8 cellular contexts compared by ENCODE assay signal in genomic region chrX:15855562-15856256, GRCh38. TPM values are rescaled to one million over a fixed set of nuclear protein-coding genes. Genes with fewer than 3 reads are reported as not detected.
DNase-seq lines count a peak whose midpoint lies in the region; ATAC-seq and TF ChIP-seq lines count a peak whose summit lies in the region.

No MANE protein-coding gene starts in this region.

- peaks cover 0 to 12% (median 0%) of the 10 kb centered on the region in 7 donors for H3K27me3 ChIP-seq in spleen (replicated peaks in 1 of 7)

- peaks cover 7% of the 10 kb centered on the region for H3K36me3 Mint-ChIP-seq in activated naive CD4-positive, alpha-beta T cell treated with anti-CD3 and anti-CD28 coated beads, Interleukin-2, amount 10 ng/mL, durations not matched to agents 7 days and 5 days
- H3K36me3 Mint-ChIP-seq in T-helper 17 cell (ENCODE audit: low read depth) = no peaks in the 10 kb centered on the region

- peak overlapping the region; percentile 97 for H3K27ac Mint-ChIP-seq in activated naive CD4-positive, alpha-beta T cell treated with anti-CD3 and anti-CD28 coated beads, Interleukin-2, amount 10 ng/mL, durations not matched to agents 7 days and 5 days
- H3K27ac Mint-ChIP-seq in T-helper 17 cell = peak overlapping the region; percentile 96

- H3K9me3 ChIP-seq in T-helper 17 cell (ENCODE audit: control insufficient read depth, low read length, poor library complexity, severe bottlenecking) = no peaks in the 10 kb centered on the region
- no peaks in the 10 kb centered on the region for H3K9me3 ChIP-seq in spleen

- ATAC-seq in T-helper 17 cell (no peak), HG03196 (IDR thresholded peaks at IDR 0.05; ENCODE audit: unreplicated experiment) (no peak)

- DNase-seq in activated naive CD4-positive, alpha-beta T cell treated with anti-CD3 and anti-CD28 coated beads, Interleukin-2, amount 10 ng/mL, durations not matched to agents 7 days and 5 days = no peak
- DNase-seq in activated naive CD4-positive, alpha-beta T cell (lab: John Stamatoyannopoulos, UW) = no peak
- DNase-seq in T-helper 17 cell = no peak
- DNase-seq in foreskin fibroblast = no peak
- DNase-seq in spleen = no peak
- no peak for DNase-seq in H4 (ENCODE audit: low spot score)
- no peak for DNase-seq in activated CD4-positive, alpha-beta T cell treated with anti-CD3 and anti-CD28 coated beads, Interleukin-2, amount 50 U/mL, for 1 hour

- intact Hi-C loops in spleen (cut with DNase I; ENCODE audit: low total_unique reads) = no loop called here

- no peak for TF ChIP-seq POLR2A in spleen (IDR thresholded peaks at IDR 0.05)

- CTCF ChIA-PET in activated naive CD4-positive, alpha-beta T cell treated with anti-CD3 and anti-CD28 coated beads, Interleukin-2, amount 10 ng/mL, durations not matched to agents 7 days and 5 days (lab: Charles Lee) = interaction anchor here (0.7 kb wide), 1 partner anchor 10 kb away, joined by 4 read pairs; no protein-coding TSS in a partner anchor

- H3K4me3 ChIP-seq in foreskin fibroblast (ENCODE audit: low read depth in 1 of 2, low read length in 2 of 2) = peak overlapping the region; percentile 47 to 73
- H3K4me3 ChIP-seq in spleen = peak overlapping the region; percentile 26 to 82 (median 64)

- WGBS in spleen, 5 donors = 4 to 11% (median 8%) methylated on average over 16 of the region's 16 CpGs

- H3K4me1 Mint-ChIP-seq in activated naive CD4-positive, alpha-beta T cell treated with anti-CD3 and anti-CD28 coated beads, Interleukin-2, amount 10 ng/mL, durations not matched to agents 7 days and 5 days = peaks cover 31% of the 10 kb centered on the region
- H3K4me1 Mint-ChIP-seq in T-helper 17 cell = peaks cover 5% of the 10 kb centered on the region

- H3K27me3 Mint-ChIP-seq in activated naive CD4-positive, alpha-beta T cell treated with anti-CD3 and anti-CD28 coated beads, Interleukin-2, amount 10 ng/mL, durations not matched to agents 7 days and 5 days = no peaks in the 10 kb centered on the region
- no peaks in the 10 kb centered on the region for H3K27me3 Mint-ChIP-seq in T-helper 17 cell

- peak overlapping the region; percentile 85 to 98 (median 95) for H3K27ac ChIP-seq in spleen

- peaks cover 4 to 36% (median 24%) of the 10 kb centered on the region in 6 donors for H3K4me1 ChIP-seq in spleen

- TF ChIP-seq CTCF in foreskin fibroblast (IDR thresholded peaks at IDR 0.05; ENCODE audit: low read depth, low read length) = no peak
- TF ChIP-seq CTCF in spleen (IDR thresholded peaks at IDR 0.05 in 8 of 11, conservative IDR thresholded peaks at IDR 0.05 in 3 of 11) = no peak

- no peaks in the 10 kb centered on the region for H3K9me3 Mint-ChIP-seq in activated naive CD4-positive, alpha-beta T cell treated with anti-CD3 and anti-CD28 coated beads, Interleukin-2, amount 10 ng/mL, durations not matched to agents 7 days and 5 days

- peaks cover 0 to under 1% (median 0%) of the 10 kb centered on the region in 6 donors for H3K36me3 ChIP-seq in spleen

- H3K4me3 Mint-ChIP-seq in activated naive CD4-positive, alpha-beta T cell treated with anti-CD3 and anti-CD28 coated beads, Interleukin-2, amount 10 ng/mL, durations not matched to agents 7 days and 5 days = peak overlapping the region; percentile 84
- peak overlapping the region; percentile 90 for H3K4me3 Mint-ChIP-seq in T-helper 17 cell

RNA-seq across cellular contexts. Expression of gene AP1S2, which starts 1.1 kb away (rescaled TPM):
- 10 to 100 TPM; 27.0 to 33.3 TPM for total RNA-seq in T-helper 17 cell
- 100 to 1,000 TPM in 3 of 7 donors, 10 to 100 TPM in 4; 55.9 to 133 (median 68.5) TPM for total RNA-seq in spleen
- polyA plus RNA-seq in spleen = 10 to 100 TPM; 23.3 to 39.5 (median 38.5) TPM
- total RNA-seq in H4 (2014; rRNA removed; shearing (Covaris generic)) = 54.5 and 57.4 TPM in 2 replicates
